Comparison of ENCODE assay signal across 8 cellular contexts in the genomic region with DNA sequence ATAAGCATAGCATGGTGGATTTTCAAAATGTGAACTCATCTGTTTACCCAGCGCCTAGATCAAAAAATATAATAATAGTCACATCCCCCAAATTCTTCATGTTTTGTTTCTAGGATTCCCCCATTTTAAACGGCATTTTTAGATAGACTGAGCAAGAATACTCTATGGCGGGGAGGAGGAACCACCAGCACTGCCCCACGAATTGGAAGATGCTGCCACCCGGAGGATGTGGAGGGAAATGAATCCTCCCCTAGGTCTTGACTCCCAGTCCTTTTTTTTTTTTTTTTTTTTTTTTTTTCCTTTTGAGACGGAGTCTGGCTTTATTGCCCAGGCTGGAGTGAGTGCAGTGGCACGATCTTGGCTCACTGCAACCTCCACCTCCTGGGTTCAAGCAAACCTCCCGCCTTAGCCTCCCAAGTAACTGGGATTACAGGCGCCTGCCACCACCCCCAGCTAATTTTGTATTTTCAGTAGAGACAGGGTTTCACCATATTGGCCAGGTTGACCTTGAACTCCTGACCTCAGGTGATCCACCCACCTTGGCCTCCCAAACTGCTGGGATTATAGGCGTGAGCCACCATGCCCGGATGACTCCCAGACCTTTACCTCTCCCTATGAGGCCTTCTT. TPM values are rescaled to one million over a fixed set of nuclear protein-coding genes. Genes with fewer than 3 reads are reported as not detected.
DNase-seq lines count a peak whose midpoint lies in the region; ATAC-seq and TF ChIP-seq lines count a peak whose summit lies in the region.
"Not testable (repeated sequence)": the region's sequence is repeated elsewhere in the genome, so short reads cannot be mapped to it uniquely, and the experiment has no call there.

No MANE protein-coding gene starts in this region.

- H3K9me3 ChIP-seq in left lung = not testable (repeated sequence)

- TF ChIP-seq CTCF in left lung (IDR thresholded peaks at IDR 0.05) = peak; percentile 52 to 56

- not testable (repeated sequence) for H3K4me3 ChIP-seq in left lung

- H3K4me1 ChIP-seq in left lung = not testable (repeated sequence)

- peak; percentile 91 for DNase-seq in AG20443 (ENCODE audit: low spot score)
- DNase-seq in GM19238 (ENCODE audit: insufficient read length, low spot score) = peak; percentile 53
- peak; percentile 78 for DNase-seq in NCI-H1092 (lab: John Stamatoyannopoulos, UW)
- peak; percentile 78 for DNase-seq in RKO (ENCODE audit: low spot score)
- peak; percentile 43 for DNase-seq in activated T-cell treated with anti-CD3 and anti-CD28 coated beads for 1 hour (ENCODE audit: low read depth)
- DNase-seq in effector CD8-positive, alpha-beta T cell (lab: John Stamatoyannopoulos, UW) = peak; percentile 33
- DNase-seq in left lung = peak in 1 of 2 donors; percentile 66
- DNase-seq in stimulated activated CD4-positive, alpha-beta T cell treated with anti-CD3 and anti-CD28 coated beads, Interleukin-1b, Interleukin-23, amount 100 ng/mL, for 4 hours (ENCODE audit: low read depth in 2 of 2) = peak; percentile 30 to 45

- intact Hi-C loops in left lung (cut with DNase I) = loop anchor here in 1 of 2 donors (5.0 to 10.0 kb wide), 2 partner anchors 186 to 359 kb away; no protein-coding TSS in a partner anchor

- H3K27ac ChIP-seq in left lung = not testable (repeated sequence)

- ATAC-seq in left lung = peak; percentile 97

- not testable (repeated sequence) for H3K36me3 ChIP-seq in left lung

- H3K27me3 ChIP-seq in left lung = peaks cover 6 to 37% of the 10 kb centered on the region in 2 donors

RNA-seq across cellular contexts. Expression of gene SYT13, which starts 7.5 kb away (rescaled TPM):
- under 1 TPM; 0.21 to 0.32 TPM for total RNA-seq in left lung
